ENCODE assay signal across 11 cellular contexts in genomic region chr14:105865266-105865903, GRCh38.
DNase-seq lines count a peak whose midpoint lies in the region; ATAC-seq and TF ChIP-seq lines count a peak whose summit lies in the region.
"Had no signal": no experiment of that assay in that cellular context is flagged by ENCODE, and none has a peak within 500 bp of the region (broad histone marks: within the 10 kb centered on the region; RNA-seq: fewer than 3 reads in every experiment).

No MANE protein-coding gene starts in this region.

- H3K27ac ChIP-seq in right atrium auricular region: no peak overlapping the region
- H3K27ac ChIP-seq in RWPE2 (ENCODE audit: poor library complexity, severe bottlenecking): no peak overlapping the region
- H3K27ac ChIP-seq in aorta (ENCODE audit: low read depth in 1 of 2, low read length in 2 of 2): no peak overlapping the region

- intact Hi-C loops in cardiac septum (cut with DNase I) (no loop called here), left ventricle myocardium superior (cut with micrococcal nuclease) (no loop called here), aorta (cut with DNase I) (no loop called here)

- H3K4me1 ChIP-seq in right atrium auricular region (no peaks in the 10 kb centered on the region), RWPE2 (ENCODE audit: insufficient read depth, poor library complexity, severe bottlenecking) (no peaks in the 10 kb centered on the region), aorta (ENCODE audit: control insufficient read depth in 1 of 2, insufficient read depth in 2 of 2, low read length in 2 of 2) (no peaks in the 10 kb centered on the region)

- H3K36me3 ChIP-seq in right atrium auricular region (no peaks in the 10 kb centered on the region), RWPE2 (ENCODE audit: low read depth) (no peaks in the 10 kb centered on the region), aorta (ENCODE audit: control insufficient read depth in 1 of 2, insufficient read depth in 2 of 2, low read length in 1 of 2) (no peaks in the 10 kb centered on the region)

- H3K4me3 ChIP-seq in right atrium auricular region (no peak overlapping the region), RWPE2 (ENCODE audit: severe bottlenecking) (no peak overlapping the region), aorta (ENCODE audit: low read length in 2 of 2) (no peak overlapping the region)

- peak; percentile 53 for DNase-seq in cardiac septum (ENCODE audit: low spot score)
- no peak for DNase-seq in right atrium auricular region (ENCODE audit: low spot score)
- DNase-seq in RWPE2 (ENCODE audit: low spot score): peak; percentile 62
- DNase-seq in left ventricle myocardium superior: peak; percentile 13
- DNase-seq in aorta: peak; percentile 32 to 52
- no peak for DNase-seq in stimulated activated naive CD8-positive, alpha-beta T cell treated with anti-CD3 and anti-CD28 coated beads, Interleukin-15, Interleukin-2, amounts not matched to agents 100 U/mL and 50 U/mL, for 24 hours
- DNase-seq in H4 (ENCODE audit: low spot score): no peak
- DNase-seq: central memory CD4-positive, alpha-beta T cell; immature natural killer cell; MM.1S; stimulated activated naive CD4-positive, alpha-beta T cell had no signal

- H3K9me3 ChIP-seq in right atrium auricular region (no peaks in the 10 kb centered on the region), RWPE2 (ENCODE audit: severe bottlenecking) (peaks cover 3% of the 10 kb centered on the region), aorta (ENCODE audit: control insufficient read depth, low read length) (no peaks in the 10 kb centered on the region)

- WGBS in aorta, 2 donors: 76 to 79% methylated on average over 15 of the region's 15 CpGs

- ATAC-seq in RWPE2 (ENCODE audit: low read depth) (no peak), left ventricle myocardium superior (no peak), aorta (ENCODE audit: low FRiP score) (no peak)
- ATAC-seq in stimulated activated naive CD8-positive, alpha-beta T cell treated with anti-CD3 and anti-CD28 coated beads, Interleukin-15, Interleukin-2, amounts not matched to agents 100 U/mL and 50 U/mL, for 24 hours: no peak

- TF ChIP-seq CTCF in right atrium auricular region (IDR thresholded peaks at IDR 0.05): no peak
- no peak for TF ChIP-seq CTCF in RWPE2 (IDR thresholded peaks at IDR 0.05; ENCODE audit: poor library complexity, severe bottlenecking)

- H3K27me3 ChIP-seq in right atrium auricular region (no peaks in the 10 kb centered on the region), RWPE2 (ENCODE audit: insufficient read depth, poor library complexity, severe bottlenecking) (no peaks in the 10 kb centered on the region), aorta (ENCODE audit: control insufficient read depth in 1 of 2, insufficient read depth in 2 of 2, low read length in 1 of 2) (no peaks in the 10 kb centered on the region)

Comparison
In these comparisons a context has a peak if more than half of its experiments do, and no peak if none do; other contexts are left out.
1. DNase-seq: peak in cardiac septum (single experiment), RWPE2 (single experiment), left ventricle myocardium superior (single experiment) and aorta (2 of 2); none in right atrium auricular region (single experiment), stimulated activated naive CD8-positive, alpha-beta T cell treated with anti-CD3 and anti-CD28 coated beads, Interleukin-15, Interleukin-2, amounts not matched to agents 100 U/mL and 50 U/mL, for 24 hours (single experiment) and H4 (single experiment).